In the genomic region with DNA sequence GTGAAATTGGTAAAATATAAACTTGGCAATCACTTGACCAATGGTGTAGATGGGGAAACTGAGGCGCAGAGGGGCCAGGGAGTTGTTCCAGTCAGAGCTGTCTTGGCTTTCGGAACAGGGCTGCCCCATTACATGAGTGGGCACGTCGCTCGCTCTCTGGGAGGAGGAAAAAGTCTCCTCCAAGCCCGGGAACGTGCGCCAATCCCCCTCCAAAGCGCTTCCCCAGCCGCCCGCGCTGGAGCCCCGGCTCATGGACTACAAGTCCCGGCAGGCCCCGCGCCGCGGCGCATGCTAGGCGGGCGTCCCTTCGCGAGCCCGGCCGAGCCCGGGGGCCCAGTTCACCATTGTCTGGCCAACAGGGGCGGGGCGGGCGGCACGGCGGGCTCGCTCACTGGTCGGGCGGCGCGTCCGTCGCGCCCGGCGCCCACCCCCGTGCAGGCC, we compare ENCODE assay signal across 1 cellular context.
TF ChIP-seq lines count a peak whose summit lies in the region.

No MANE protein-coding gene starts in this region.

TF ChIP-seq in K562, 482 proteins besides CTCF, POLR2A, EP300 and RAD21 (continued from another document and continues in another):
- TF ChIP-seq, protein P1, sequence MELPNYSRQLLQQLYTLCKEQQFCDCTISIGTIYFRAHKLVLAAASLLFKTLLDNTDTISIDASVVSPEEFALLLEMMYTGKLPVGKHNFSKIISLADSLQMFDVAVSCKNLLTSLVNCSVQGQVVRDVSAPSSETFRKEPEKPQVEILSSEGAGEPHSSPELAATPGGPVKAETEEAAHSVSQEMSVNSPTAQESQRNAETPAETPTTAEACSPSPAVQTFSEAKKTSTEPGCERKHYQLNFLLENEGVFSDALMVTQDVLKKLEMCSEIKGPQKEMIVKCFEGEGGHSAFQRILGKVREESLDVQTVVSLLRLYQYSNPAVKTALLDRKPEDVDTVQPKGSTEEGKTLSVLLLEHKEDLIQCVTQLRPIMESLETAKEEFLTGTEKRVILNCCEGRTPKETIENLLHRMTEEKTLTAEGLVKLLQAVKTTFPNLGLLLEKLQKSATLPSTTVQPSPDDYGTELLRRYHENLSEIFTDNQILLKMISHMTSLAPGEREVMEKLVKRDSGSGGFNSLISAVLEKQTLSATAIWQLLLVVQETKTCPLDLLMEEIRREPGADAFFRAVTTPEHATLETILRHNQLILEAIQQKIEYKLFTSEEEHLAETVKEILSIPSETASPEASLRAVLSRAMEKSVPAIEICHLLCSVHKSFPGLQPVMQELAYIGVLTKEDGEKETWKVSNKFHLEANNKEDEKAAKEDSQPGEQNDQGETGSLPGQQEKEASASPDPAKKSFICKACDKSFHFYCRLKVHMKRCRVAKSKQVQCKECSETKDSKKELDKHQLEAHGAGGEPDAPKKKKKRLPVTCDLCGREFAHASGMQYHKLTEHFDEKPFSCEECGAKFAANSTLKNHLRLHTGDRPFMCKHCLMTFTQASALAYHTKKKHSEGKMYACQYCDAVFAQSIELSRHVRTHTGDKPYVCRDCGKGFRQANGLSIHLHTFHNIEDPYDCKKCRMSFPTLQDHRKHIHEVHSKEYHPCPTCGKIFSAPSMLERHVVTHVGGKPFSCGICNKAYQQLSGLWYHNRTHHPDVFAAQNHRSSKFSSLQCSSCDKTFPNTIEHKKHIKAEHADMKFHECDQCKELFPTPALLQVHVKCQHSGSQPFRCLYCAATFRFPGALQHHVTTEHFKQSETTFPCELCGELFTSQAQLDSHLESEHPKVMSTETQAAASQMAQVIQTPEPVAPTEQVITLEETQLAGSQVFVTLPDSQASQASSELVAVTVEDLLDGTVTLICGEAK (IDR thresholded peaks at IDR 0.05): no peak
- TF ChIP-seq, protein P1 (CRISPR knock-in tag; IDR thresholded peaks at IDR 0.05): no peak
- TF ChIP-seq SRF (CRISPR knock-in tag; IDR thresholded peaks at IDR 0.05) (no peak), HMG20B (CRISPR knock-in tag; IDR thresholded peaks at IDR 0.05) (no peak), MED1 (CRISPR knock-in tag; IDR thresholded peaks at IDR 0.05; ENCODE audit: borderline replicate concordance) (no peak), ARHGAP35 (IDR thresholded peaks at IDR 0.05; ENCODE audit: partially characterized antibody) (no peak), ZNF263 (CRISPR knock-in tag; IDR thresholded peaks at IDR 0.05; ENCODE audit: borderline replicate concordance) (no peak), SREBF2 (CRISPR knock-in tag; IDR thresholded peaks at IDR 0.05) (no peak), L3MBTL2 (IDR thresholded peaks at IDR 0.05) (peak; percentile 35; the same call in 1 of the 2 replicates), ZNF76 (CRISPR knock-in tag; IDR thresholded peaks at IDR 0.05; ENCODE audit: borderline replicate concordance) (no peak), HDAC2 (IDR thresholded peaks at IDR 0.05) (no peak), WHSC1 (IDR thresholded peaks at IDR 0.05; ENCODE audit: low read length) (no peak), ZZZ3 (IDR thresholded peaks at IDR 0.05) (no peak), GTF2A2 (tag; IDR thresholded peaks at IDR 0.05) (no peak), CCAR2 (IDR thresholded peaks at IDR 0.05; ENCODE audit: low read depth, low read length) (no peak), HCFC1 (IDR thresholded peaks at IDR 0.05; ENCODE audit: low read depth, low read length) (peak; percentile 91), STAG1 (CRISPR knock-in tag; IDR thresholded peaks at IDR 0.05; ENCODE audit: borderline replicate concordance) (no peak), ZNF184 (CRISPR knock-in tag; IDR thresholded peaks at IDR 0.05) (no peak), HNRNPK (IDR thresholded peaks at IDR 0.05; ENCODE audit: low read depth, low read length, poor library complexity, severe bottlenecking) (no peak), NONO (IDR thresholded peaks at IDR 0.05; ENCODE audit: low read depth in 2 of 2, low read length in 1 of 2) (no peak), POLR2B (IDR thresholded peaks at IDR 0.05; ENCODE audit: low read depth, partially characterized antibody) (no peak)
- TF ChIP-seq, protein P2, sequence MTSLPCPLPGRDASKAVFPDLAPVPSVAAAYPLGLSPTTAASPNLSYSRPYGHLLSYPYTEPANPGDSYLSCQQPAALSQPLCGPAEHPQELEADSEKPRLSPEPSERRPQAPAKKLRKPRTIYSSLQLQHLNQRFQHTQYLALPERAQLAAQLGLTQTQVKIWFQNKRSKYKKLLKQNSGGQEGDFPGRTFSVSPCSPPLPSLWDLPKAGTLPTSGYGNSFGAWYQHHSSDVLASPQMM (CRISPR knock-in tag; IDR thresholded peaks at IDR 0.05): no peak
- TF ChIP-seq, protein P3, sequence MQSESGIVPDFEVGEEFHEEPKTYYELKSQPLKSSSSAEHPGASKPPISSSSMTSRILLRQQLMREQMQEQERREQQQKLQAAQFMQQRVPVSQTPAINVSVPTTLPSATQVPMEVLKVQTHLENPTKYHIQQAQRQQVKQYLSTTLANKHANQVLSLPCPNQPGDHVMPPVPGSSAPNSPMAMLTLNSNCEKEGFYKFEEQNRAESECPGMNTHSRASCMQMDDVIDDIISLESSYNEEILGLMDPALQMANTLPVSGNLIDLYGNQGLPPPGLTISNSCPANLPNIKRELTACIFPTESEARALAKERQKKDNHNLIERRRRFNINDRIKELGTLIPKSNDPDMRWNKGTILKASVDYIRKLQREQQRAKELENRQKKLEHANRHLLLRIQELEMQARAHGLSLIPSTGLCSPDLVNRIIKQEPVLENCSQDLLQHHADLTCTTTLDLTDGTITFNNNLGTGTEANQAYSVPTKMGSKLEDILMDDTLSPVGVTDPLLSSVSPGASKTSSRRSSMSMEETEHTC (IDR thresholded peaks at IDR 0.05): no peak
- TF ChIP-seq, protein P4, sequence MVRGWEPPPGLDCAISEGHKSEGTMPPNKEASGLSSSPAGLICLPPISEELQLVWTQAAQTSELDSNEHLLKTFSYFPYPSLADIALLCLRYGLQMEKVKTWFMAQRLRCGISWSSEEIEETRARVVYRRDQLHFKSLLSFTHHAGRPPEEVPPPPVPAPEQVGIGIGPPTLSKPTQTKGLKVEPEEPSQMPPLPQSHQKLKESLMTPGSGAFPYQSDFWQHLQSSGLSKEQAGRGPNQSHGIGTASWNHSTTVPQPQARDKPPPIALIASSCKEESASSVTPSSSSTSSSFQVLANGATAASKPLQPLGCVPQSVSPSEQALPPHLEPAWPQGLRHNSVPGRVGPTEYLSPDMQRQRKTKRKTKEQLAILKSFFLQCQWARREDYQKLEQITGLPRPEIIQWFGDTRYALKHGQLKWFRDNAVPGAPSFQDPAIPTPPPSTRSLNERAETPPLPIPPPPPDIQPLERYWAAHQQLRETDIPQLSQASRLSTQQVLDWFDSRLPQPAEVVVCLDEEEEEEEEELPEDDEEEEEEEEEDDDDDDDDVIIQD (CRISPR knock-in tag; IDR thresholded peaks at IDR 0.05): no peak
- TF ChIP-seq, protein P5, sequence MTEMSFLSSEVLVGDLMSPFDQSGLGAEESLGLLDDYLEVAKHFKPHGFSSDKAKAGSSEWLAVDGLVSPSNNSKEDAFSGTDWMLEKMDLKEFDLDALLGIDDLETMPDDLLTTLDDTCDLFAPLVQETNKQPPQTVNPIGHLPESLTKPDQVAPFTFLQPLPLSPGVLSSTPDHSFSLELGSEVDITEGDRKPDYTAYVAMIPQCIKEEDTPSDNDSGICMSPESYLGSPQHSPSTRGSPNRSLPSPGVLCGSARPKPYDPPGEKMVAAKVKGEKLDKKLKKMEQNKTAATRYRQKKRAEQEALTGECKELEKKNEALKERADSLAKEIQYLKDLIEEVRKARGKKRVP (CRISPR knock-in tag; IDR thresholded peaks at IDR 0.05): no peak
- TF ChIP-seq, protein P6, sequence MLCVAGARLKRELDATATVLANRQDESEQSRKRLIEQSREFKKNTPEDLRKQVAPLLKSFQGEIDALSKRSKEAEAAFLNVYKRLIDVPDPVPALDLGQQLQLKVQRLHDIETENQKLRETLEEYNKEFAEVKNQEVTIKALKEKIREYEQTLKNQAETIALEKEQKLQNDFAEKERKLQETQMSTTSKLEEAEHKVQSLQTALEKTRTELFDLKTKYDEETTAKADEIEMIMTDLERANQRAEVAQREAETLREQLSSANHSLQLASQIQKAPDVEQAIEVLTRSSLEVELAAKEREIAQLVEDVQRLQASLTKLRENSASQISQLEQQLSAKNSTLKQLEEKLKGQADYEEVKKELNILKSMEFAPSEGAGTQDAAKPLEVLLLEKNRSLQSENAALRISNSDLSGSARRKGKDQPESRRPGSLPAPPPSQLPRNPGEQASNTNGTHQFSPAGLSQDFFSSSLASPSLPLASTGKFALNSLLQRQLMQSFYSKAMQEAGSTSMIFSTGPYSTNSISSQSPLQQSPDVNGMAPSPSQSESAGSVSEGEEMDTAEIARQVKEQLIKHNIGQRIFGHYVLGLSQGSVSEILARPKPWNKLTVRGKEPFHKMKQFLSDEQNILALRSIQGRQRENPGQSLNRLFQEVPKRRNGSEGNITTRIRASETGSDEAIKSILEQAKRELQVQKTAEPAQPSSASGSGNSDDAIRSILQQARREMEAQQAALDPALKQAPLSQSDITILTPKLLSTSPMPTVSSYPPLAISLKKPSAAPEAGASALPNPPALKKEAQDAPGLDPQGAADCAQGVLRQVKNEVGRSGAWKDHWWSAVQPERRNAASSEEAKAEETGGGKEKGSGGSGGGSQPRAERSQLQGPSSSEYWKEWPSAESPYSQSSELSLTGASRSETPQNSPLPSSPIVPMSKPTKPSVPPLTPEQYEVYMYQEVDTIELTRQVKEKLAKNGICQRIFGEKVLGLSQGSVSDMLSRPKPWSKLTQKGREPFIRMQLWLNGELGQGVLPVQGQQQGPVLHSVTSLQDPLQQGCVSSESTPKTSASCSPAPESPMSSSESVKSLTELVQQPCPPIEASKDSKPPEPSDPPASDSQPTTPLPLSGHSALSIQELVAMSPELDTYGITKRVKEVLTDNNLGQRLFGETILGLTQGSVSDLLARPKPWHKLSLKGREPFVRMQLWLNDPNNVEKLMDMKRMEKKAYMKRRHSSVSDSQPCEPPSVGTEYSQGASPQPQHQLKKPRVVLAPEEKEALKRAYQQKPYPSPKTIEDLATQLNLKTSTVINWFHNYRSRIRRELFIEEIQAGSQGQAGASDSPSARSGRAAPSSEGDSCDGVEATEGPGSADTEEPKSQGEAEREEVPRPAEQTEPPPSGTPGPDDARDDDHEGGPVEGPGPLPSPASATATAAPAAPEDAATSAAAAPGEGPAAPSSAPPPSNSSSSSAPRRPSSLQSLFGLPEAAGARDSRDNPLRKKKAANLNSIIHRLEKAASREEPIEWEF (CRISPR knock-in tag; IDR thresholded peaks at IDR 0.05): no peak
- TF ChIP-seq, protein P7, sequence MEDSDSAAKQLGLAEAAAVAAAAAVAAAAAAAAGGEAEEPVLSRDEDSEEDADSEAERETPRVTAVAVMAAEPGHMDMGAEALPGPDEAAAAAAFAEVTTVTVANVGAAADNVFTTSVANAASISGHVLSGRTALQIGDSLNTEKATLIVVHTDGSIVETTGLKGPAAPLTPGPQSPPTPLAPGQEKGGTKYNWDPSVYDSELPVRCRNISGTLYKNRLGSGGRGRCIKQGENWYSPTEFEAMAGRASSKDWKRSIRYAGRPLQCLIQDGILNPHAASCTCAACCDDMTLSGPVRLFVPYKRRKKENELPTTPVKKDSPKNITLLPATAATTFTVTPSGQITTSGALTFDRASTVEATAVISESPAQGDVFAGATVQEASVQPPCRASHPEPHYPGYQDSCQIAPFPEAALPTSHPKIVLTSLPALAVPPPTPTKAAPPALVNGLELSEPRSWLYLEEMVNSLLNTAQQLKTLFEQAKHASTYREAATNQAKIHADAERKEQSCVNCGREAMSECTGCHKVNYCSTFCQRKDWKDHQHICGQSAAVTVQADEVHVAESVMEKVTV (CRISPR knock-in tag; IDR thresholded peaks at IDR 0.05): no peak
- TF ChIP-seq, protein P8, sequence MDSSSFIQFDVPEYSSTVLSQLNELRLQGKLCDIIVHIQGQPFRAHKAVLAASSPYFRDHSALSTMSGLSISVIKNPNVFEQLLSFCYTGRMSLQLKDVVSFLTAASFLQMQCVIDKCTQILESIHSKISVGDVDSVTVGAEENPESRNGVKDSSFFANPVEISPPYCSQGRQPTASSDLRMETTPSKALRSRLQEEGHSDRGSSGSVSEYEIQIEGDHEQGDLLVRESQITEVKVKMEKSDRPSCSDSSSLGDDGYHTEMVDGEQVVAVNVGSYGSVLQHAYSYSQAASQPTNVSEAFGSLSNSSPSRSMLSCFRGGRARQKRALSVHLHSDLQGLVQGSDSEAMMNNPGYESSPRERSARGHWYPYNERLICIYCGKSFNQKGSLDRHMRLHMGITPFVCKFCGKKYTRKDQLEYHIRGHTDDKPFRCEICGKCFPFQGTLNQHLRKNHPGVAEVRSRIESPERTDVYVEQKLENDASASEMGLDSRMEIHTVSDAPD (CRISPR knock-in tag; IDR thresholded peaks at IDR 0.05): no peak
- TF ChIP-seq, protein P9, sequence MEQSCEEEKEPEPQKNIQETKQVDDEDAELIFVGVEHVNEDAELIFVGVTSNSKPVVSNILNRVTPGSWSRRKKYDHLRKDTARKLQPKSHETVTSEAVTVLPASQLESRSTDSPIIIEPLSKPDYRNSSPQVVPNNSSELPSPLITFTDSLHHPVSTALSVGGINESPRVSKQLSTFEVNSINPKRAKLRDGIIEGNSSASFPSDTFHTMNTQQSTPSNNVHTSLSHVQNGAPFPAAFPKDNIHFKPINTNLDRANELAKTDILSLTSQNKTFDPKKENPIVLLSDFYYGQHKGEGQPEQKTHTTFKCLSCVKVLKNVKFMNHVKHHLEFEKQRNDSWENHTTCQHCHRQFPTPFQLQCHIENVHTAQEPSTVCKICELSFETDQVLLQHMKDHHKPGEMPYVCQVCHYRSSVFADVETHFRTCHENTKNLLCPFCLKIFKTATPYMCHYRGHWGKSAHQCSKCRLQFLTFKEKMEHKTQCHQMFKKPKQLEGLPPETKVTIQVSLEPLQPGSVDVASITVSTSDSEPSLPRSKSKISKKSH (CRISPR knock-in tag; IDR thresholded peaks at IDR 0.05): no peak
